In the genomic region with DNA sequence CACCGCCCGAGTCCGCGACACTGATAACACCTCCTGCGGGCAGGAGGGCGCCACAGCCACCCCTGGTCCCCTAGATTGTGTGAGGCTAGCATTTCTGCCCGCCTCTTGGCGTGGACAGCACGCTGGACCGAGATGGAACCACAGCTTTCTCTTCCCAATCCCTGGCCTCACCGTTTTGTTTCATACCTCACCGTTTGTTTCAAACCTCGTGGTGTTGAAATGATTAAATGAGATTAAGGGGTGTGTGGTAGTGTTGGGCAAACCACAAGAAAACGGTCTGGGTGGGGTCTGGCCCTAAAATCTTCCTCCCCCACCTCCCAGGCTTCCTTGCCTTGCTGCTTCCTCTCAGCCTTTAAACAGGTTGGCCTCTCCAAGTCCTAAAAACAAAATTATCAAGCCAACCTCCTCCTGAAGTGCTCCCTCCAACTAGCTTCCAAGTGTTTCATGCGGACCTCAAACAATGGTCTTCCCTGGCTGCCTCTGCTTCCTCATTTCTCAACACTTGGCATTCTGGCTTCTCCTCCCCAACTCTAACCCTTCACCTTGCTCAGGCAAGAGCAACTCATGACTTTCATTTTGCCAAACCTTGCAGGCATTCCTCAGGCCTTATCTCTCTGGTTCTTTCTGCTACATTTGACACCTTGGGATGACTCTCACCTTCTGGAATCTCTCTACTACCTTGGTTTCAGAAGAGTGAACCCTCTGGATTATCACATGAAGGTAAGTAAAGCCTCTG, we compare ENCODE assay signal across 8 cellular contexts. TPM values are rescaled to one million over a fixed set of nuclear protein-coding genes. Genes with fewer than 3 reads are reported as not detected.
A peak's percentile ranks its signal among the peaks of the same experiment; 100 is the strongest.
DNase-seq lines count a peak whose midpoint lies in the region; ATAC-seq and TF ChIP-seq lines count a peak whose summit lies in the region.

No MANE protein-coding gene starts in this region.

- H3K9me3 Mint-ChIP-seq in activated T-helper 2 cell treated with anti-CD3 and anti-CD28 coated beads, Interferon-gamma antibody, Interleukin-2, Interleukin-4, amounts not matched to agents 10 μg/mL and 5 μg/mL and 100 μg/mL, durations not matched to agents 14 hours and 24 hours and 36 hours, result no peaks in the 10 kb centered on the region

- H3K4me3 ChIP-seq in upper lobe of right lung, result peak overlapping the region; percentile 73

- no peak overlapping the region for H3K27ac ChIP-seq in upper lobe of right lung

- no peak for TF ChIP-seq CTCF in upper lobe of right lung (IDR thresholded peaks at IDR 0.05)

- H3K4me1 Mint-ChIP-seq in activated T-helper 2 cell treated with anti-CD3 and anti-CD28 coated beads, Interferon-gamma antibody, Interleukin-2, Interleukin-4, amounts not matched to agents 10 μg/mL and 5 μg/mL and 100 μg/mL, durations not matched to agents 14 hours and 24 hours and 36 hours (ENCODE audit: low read depth), result peaks cover 47% of the 10 kb centered on the region

- DNase-seq in stimulated activated CD4-positive, alpha-beta T cell treated with anti-CD3 and anti-CD28 coated beads, Interleukin-15, amount 100 ng/mL, for 24 hours, result peak; percentile 21
- no peak for DNase-seq in stimulated activated CD4-positive, alpha-beta T cell treated with anti-CD3 and anti-CD28 coated beads, Interleukin-4, amount 100 ng/mL, for 24 hours
- peak; percentile 41 for DNase-seq in activated T-helper 2 cell treated with anti-CD3 and anti-CD28 coated beads, Interferon-gamma antibody, Interleukin-2, Interleukin-4, amounts not matched to agents 10 μg/mL and 5 μg/mL and 100 μg/mL, durations not matched to agents 14 hours and 24 hours and 36 hours (ENCODE audit: low spot score)
- DNase-seq in kidney tubule cell (ENCODE audit: low spot score) (peak; percentile 91), upper lobe of right lung (no peak), NCI-H1930 (lab: John Stamatoyannopoulos, UW) (no peak)

- no peak for ATAC-seq in upper lobe of right lung
- no peak for ATAC-seq in HG03196 (IDR thresholded peaks at IDR 0.05; ENCODE audit: unreplicated experiment)
- ATAC-seq in GM18511 (IDR thresholded peaks at IDR 0.05; ENCODE audit: unreplicated experiment), result no peak

- H3K36me3 Mint-ChIP-seq in activated T-helper 2 cell treated with anti-CD3 and anti-CD28 coated beads, Interferon-gamma antibody, Interleukin-2, Interleukin-4, amounts not matched to agents 10 μg/mL and 5 μg/mL and 100 μg/mL, durations not matched to agents 14 hours and 24 hours and 36 hours (ENCODE audit: low read depth), result peaks cover 38% of the 10 kb centered on the region

- no peaks in the 10 kb centered on the region for H3K27me3 ChIP-seq in upper lobe of right lung

- H3K4me1 ChIP-seq in upper lobe of right lung, result peaks cover 25% of the 10 kb centered on the region

- intact Hi-C loops in activated T-helper 2 cell treated with anti-CD3 and anti-CD28 coated beads, Interferon-gamma antibody, Interleukin-2, Interleukin-4, amounts not matched to agents 10 μg/mL and 5 μg/mL and 100 μg/mL, durations not matched to agents 14 hours and 24 hours and 36 hours (cut with micrococcal nuclease), result loop anchor here (5.0 kb wide), 2 partner anchors 184 to 1054 kb away; partner anchors contain the start of genes LSG1 and PPP1R2
- intact Hi-C loops in upper lobe of right lung (cut with DNase I), result no loop called here

- H3K9me3 ChIP-seq in upper lobe of right lung, result no peaks in the 10 kb centered on the region

- peak overlapping the region; percentile 87 for H3K27ac Mint-ChIP-seq in activated T-helper 2 cell treated with anti-CD3 and anti-CD28 coated beads, Interferon-gamma antibody, Interleukin-2, Interleukin-4, amounts not matched to agents 10 μg/mL and 5 μg/mL and 100 μg/mL, durations not matched to agents 14 hours and 24 hours and 36 hours

- H3K27me3 Mint-ChIP-seq in activated T-helper 2 cell treated with anti-CD3 and anti-CD28 coated beads, Interferon-gamma antibody, Interleukin-2, Interleukin-4, amounts not matched to agents 10 μg/mL and 5 μg/mL and 100 μg/mL, durations not matched to agents 14 hours and 24 hours and 36 hours (ENCODE audit: low read depth), result no peaks in the 10 kb centered on the region

- peak overlapping the region; percentile 83 for H3K4me3 Mint-ChIP-seq in activated T-helper 2 cell treated with anti-CD3 and anti-CD28 coated beads, Interferon-gamma antibody, Interleukin-2, Interleukin-4, amounts not matched to agents 10 μg/mL and 5 μg/mL and 100 μg/mL, durations not matched to agents 14 hours and 24 hours and 36 hours (ENCODE audit: low read depth)

- no peaks in the 10 kb centered on the region for H3K36me3 ChIP-seq in upper lobe of right lung

RNA-seq across cellular contexts. Expression of gene ATP13A3, which starts 1.4 kb away (rescaled TPM):
- total RNA-seq in activated T-helper 2 cell treated with anti-CD3 and anti-CD28 coated beads, Interferon-gamma antibody, Interleukin-2, Interleukin-4, amounts not matched to agents 10 μg/mL and 5 μg/mL and 100 μg/mL, durations not matched to agents 14 hours and 24 hours and 36 hours, result 136 and 150 TPM in 2 replicates
- 101 TPM for total RNA-seq in upper lobe of right lung

Comparison
In these comparisons a context has a peak if more than half of its experiments do, and no peak if none do; other contexts are left out.
1. DNase-seq: peak in stimulated activated CD4-positive, alpha-beta T cell treated with anti-CD3 and anti-CD28 coated beads, Interleukin-15, amount 100 ng/mL, for 24 hours (single experiment), activated T-helper 2 cell treated with anti-CD3 and anti-CD28 coated beads, Interferon-gamma antibody, Interleukin-2, Interleukin-4, amounts not matched to agents 10 μg/mL and 5 μg/mL and 100 μg/mL, durations not matched to agents 14 hours and 24 hours and 36 hours (single experiment) and kidney tubule cell (single experiment); none in stimulated activated CD4-positive, alpha-beta T cell treated with anti-CD3 and anti-CD28 coated beads, Interleukin-4, amount 100 ng/mL, for 24 hours (single experiment), upper lobe of right lung (single experiment) and NCI-H1930 (0 of 2).